Comparison of ENCODE assay signal across 14 cellular contexts in genomic region chr5:132237670-132238069, GRCh38. TPM values are rescaled to one million over a fixed set of nuclear protein-coding genes. Genes with fewer than 3 reads are reported as not detected.
"Had no signal": no experiment of that assay in that cellular context is flagged by ENCODE, and none has a peak within 500 bp of the region (broad histone marks: within the 10 kb centered on the region; RNA-seq: fewer than 3 reads in every experiment).

No MANE protein-coding gene starts in this region.

- H3K27me3 ChIP-seq: ascending aorta, cardiac muscle cell, heart right ventricle, testis had no signal

- H3K36me3 Mint-ChIP-seq: activated CD8-positive, alpha-beta memory T cell treated with anti-CD3 and anti-CD28 coated beads, Interleukin-2, amount 10 ng/mL, durations not matched to agents 7 days and 5 days had no signal

- H3K4me1 Mint-ChIP-seq: stimulated activated naive CD8-positive, alpha-beta T cell treated with anti-CD3 and anti-CD28 coated beads, Interleukin-15, amount 100 ng/mL, for 72 hours had no signal

- H3K4me3 Mint-ChIP-seq: activated CD8-positive, alpha-beta memory T cell treated with anti-CD3 and anti-CD28 coated beads, Interleukin-2, amount 10 ng/mL, durations not matched to agents 7 days and 5 days; activated T-cell treated with anti-CD3 and anti-CD28 coated beads, Interleukin-2, amount 50 U/mL, for 4 hours; naive thymus-derived CD4-positive, alpha-beta T cell; stimulated activated naive CD8-positive, alpha-beta T cell treated with anti-CD3 and anti-CD28 coated beads, Interleukin-15, amount 100 ng/mL, for 72 hours; T-helper 2 cell treated with Interferon-gamma antibody and Interleukin-4, amounts not matched to agents 5 μg/mL and 100 μg/mL, for 36 hours had no signal

- H3K9me3 ChIP-seq: ascending aorta, lower lobe of right lung, prostate gland, testis had no signal

- H3K9me3 Mint-ChIP-seq: stimulated activated naive CD8-positive, alpha-beta T cell treated with anti-CD3 and anti-CD28 coated beads, Interleukin-15, amount 100 ng/mL, for 72 hours; T-helper 2 cell treated with Interferon-gamma antibody and Interleukin-4, amounts not matched to agents 5 μg/mL and 100 μg/mL, for 36 hours had no signal

- H3K27ac Mint-ChIP-seq: activated CD8-positive, alpha-beta memory T cell treated with anti-CD3 and anti-CD28 coated beads, Interleukin-2, amount 10 ng/mL, durations not matched to agents 7 days and 5 days; naive thymus-derived CD4-positive, alpha-beta T cell; T-helper 2 cell treated with Interferon-gamma antibody and Interleukin-4, amounts not matched to agents 5 μg/mL and 100 μg/mL, for 36 hours had no signal

- H3K27ac ChIP-seq: ascending aorta, cardiac muscle cell, heart right ventricle, lower lobe of right lung, prostate gland, testis had no signal

- H3K4me1 ChIP-seq: ascending aorta, lower lobe of right lung, prostate gland, testis had no signal

- FAIRE-seq: colon, frontal cortex, urothelium cell line had no signal

- H3K4me3 ChIP-seq: ascending aorta, cardiac muscle cell, heart right ventricle, lower lobe of right lung, prostate gland, testis had no signal

- H3K36me3 ChIP-seq: ascending aorta, cardiac muscle cell, heart right ventricle, lower lobe of right lung, prostate gland had no signal

RNA-seq across cellular contexts. Expression of gene P4HA2, which starts 10.0 kb away (rescaled TPM):
- polyA plus RNA-seq: naive thymus-derived CD4-positive, alpha-beta T cell had no signal

RNA-seq across cellular contexts. Expression of gene PDLIM4, which starts 19.8 kb away (rescaled TPM):
- polyA plus RNA-seq: naive thymus-derived CD4-positive, alpha-beta T cell had no signal

RNA-seq across cellular contexts. Expression of gene SLC22A4, which starts 56.5 kb away (rescaled TPM):
- polyA plus RNA-seq: naive thymus-derived CD4-positive, alpha-beta T cell had no signal
